Comparison of ENCODE assay signal across 19 cellular contexts in the genomic region with DNA sequence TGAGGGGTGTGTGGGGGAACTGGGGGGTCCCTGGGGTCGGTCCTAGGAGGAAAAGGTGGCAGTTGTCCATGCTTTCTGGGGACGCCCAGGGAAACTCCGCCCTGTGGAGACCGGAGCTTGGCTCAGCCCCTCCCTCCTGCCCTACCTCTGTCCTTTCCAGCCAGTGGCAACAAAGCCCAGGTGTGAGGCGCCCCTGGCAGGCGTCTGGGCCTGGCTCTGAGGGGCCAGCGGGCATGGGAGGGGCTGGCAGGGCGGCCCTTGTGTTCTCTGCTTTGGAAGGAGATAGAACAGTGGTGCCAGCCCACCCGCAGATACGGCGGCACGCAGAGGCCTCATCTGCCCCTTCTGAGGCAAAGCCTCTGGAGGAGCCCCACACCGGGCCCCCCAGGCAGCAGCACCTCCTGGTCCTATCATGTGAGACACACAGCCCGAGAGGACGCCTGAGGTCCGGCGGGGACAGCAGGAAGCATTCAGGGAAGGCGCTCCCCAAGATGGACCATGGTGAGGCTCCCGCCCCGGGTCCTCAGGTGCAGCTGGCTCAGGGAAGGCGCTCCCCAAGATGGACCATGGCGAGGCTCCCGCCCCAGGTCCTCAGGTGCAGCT.
"Had no signal": no experiment of that assay in that cellular context is flagged by ENCODE, and none has a peak within 500 bp of the region (broad histone marks: within the 10 kb centered on the region; RNA-seq: fewer than 3 reads in every experiment).

No MANE protein-coding gene starts in this region.

- H3K27me3 ChIP-seq: ascending aorta, right lobe of liver had no signal

- DNase-seq: activated CD4-positive, alpha-beta T cell treated with anti-CD3 and anti-CD28 coated beads, Interleukin-2, amount 10 ng/mL, durations not matched to agents 7 days and 5 days; activated CD8-positive, alpha-beta memory T cell treated with anti-CD3 and anti-CD28 coated beads, Interleukin-2, amount 50 U/mL, for 4 hours; activated effector memory CD4-positive, alpha-beta T cell treated with Interleukin-2 at 50 U/mL for 16 hours; activated naive CD4-positive, alpha-beta T cell treated with anti-CD3 and anti-CD28 coated beads, Interleukin-2, amount 50 U/mL, for 16 hours; activated T-cell treated with anti-CD3 and anti-CD28 coated beads, Interleukin-2, amount 50 U/mL, for 48 hours; cortex of kidney; left colon; natural killer cell; right lobe of liver; small intestine; stimulated activated CD4-positive, alpha-beta T cell treated with anti-CD3 and anti-CD28 coated beads, Interleukin-15, amount 100 ng/mL, for 24 hours; stimulated activated CD4-positive, alpha-beta T cell treated with anti-CD3 and anti-CD28 coated beads, Interleukin-2, amount 100 ng/mL, for 48 hours; stimulated activated naive CD8-positive, alpha-beta T cell treated with anti-CD3 and anti-CD28 coated beads, Interleukin-15, amount 100 ng/mL, for 72 hours; trophoblast cell had no signal

- ATAC-seq: activated CD4-positive, CD25-positive, alpha-beta regulatory T cell treated with anti-CD3 and anti-CD28 coated beads, Interleukin-2, amount 50 U/mL, for 24 hours; left colon; natural killer cell; pancreas; right lobe of liver had no signal

- H3K27ac ChIP-seq: ascending aorta, neutrophil, pancreas, right lobe of liver had no signal

- H3K9me3 ChIP-seq: ascending aorta, neutrophil, pancreas, right lobe of liver had no signal

- H3K36me3 ChIP-seq: ascending aorta, neutrophil, pancreas, right lobe of liver had no signal

- H3K4me1 ChIP-seq: ascending aorta, pancreas, right lobe of liver had no signal

- H3K4me3 ChIP-seq: ascending aorta, lung, pancreas, right lobe of liver had no signal
